1 cellular context compared by ENCODE assay signal in genomic region chr9:110932883-110933282, GRCh38.
TF ChIP-seq lines count a peak whose summit lies in the region.

No MANE protein-coding gene starts in this region.

TF ChIP-seq in GM23338, 12 proteins besides CTCF, POLR2A, EP300 and RAD21 (continued from another document):
- no peak for TF ChIP-seq POLR2AphosphoS5 (IDR thresholded peaks at IDR 0.05; ENCODE audit: low read depth)
- TF ChIP-seq STAT1 (IDR thresholded peaks at IDR 0.05; ENCODE audit: unreplicated experiment), result no peak
- no peak for TF ChIP-seq ETS1 (IDR thresholded peaks at IDR 0.05)
- no peak for TF ChIP-seq ZNF114 (CRISPR knock-in tag; IDR thresholded peaks at IDR 0.05)
- no peak for TF ChIP-seq EZH2 (IDR thresholded peaks at IDR 0.05; ENCODE audit: low read depth, unreplicated experiment)
- TF ChIP-seq JUNB (IDR thresholded peaks at IDR 0.05; ENCODE audit: unreplicated experiment), result no peak
- no peak for TF ChIP-seq NANOG (IDR thresholded peaks at IDR 0.05; ENCODE audit: borderline replicate concordance)
- no peak for TF ChIP-seq REST (IDR thresholded peaks at IDR 0.05; ENCODE audit: unreplicated experiment)
- TF ChIP-seq EZH2phosphoT487 (IDR thresholded peaks at IDR 0.05; ENCODE audit: unreplicated experiment), result no peak
TF ChIP-seq in GM23338: peak in this region for 0.
